1 cellular context compared by ENCODE assay signal in the genomic region with DNA sequence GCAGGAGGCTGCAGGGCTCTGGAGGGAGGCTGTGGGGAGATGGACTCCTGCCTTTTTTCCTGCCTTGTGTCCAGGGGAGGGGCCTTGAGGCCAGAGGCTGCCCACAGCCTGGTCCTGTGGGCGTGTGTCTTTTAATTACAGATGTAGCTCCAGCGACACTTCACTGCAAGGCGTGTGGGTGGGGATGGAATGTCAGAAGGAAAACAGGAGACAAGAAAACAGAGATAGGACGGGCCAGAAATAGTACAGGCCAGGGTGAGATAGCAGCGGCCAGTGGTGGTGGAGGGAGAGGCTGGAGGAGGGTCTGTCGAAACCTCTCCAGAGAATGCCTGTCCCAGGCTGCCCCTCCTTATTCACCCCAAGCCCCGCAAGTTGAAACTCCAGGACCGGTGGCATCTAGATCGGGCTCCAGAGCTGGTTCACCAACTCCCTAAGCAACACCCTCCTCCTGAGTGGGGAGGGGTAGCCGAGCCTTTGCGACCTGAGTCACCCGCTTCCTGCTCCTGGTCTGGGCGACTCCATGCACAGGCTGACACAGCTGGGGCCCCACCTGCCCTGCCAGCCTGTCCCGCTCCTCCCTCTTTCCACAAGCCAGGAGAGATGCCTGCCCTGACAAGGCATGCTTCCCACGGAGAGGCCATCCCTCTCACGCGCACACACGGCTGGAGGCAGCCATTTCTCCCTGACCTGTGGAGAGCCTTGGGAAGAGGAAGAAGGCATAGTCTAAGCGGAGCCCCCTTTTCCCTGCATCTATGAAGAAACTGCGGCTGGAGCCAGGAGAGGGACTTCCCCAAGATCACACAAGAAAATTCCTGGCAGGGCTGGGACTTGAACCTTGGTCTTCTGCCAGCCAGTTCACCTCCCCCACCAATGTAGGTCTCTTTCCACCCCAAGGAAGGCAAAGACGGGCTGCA.
TF ChIP-seq lines count a peak whose summit lies in the region.

No MANE protein-coding gene starts in this region.

TF ChIP-seq in IMR-90, 13 proteins besides CTCF, POLR2A, EP300 and RAD21 (continued from another document):
- TF ChIP-seq, protein P1, sequence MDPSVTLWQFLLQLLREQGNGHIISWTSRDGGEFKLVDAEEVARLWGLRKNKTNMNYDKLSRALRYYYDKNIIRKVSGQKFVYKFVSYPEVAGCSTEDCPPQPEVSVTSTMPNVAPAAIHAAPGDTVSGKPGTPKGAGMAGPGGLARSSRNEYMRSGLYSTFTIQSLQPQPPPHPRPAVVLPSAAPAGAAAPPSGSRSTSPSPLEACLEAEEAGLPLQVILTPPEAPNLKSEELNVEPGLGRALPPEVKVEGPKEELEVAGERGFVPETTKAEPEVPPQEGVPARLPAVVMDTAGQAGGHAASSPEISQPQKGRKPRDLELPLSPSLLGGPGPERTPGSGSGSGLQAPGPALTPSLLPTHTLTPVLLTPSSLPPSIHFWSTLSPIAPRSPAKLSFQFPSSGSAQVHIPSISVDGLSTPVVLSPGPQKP (IDR thresholded peaks at IDR 0.05; ENCODE audit: borderline replicate concordance, low read depth, low read length): no peak
- no peak for TF ChIP-seq MXI1 (IDR thresholded peaks at IDR 0.05; ENCODE audit: borderline replicate concordance, low read depth, low read length)
- TF ChIP-seq RCOR1 (IDR thresholded peaks at IDR 0.05; ENCODE audit: insufficient replicate concordance, low read length): no peak
- TF ChIP-seq NFE2L2 (IDR thresholded peaks at IDR 0.05; ENCODE audit: low read depth, low read length): no peak
- TF ChIP-seq, protein P2, sequence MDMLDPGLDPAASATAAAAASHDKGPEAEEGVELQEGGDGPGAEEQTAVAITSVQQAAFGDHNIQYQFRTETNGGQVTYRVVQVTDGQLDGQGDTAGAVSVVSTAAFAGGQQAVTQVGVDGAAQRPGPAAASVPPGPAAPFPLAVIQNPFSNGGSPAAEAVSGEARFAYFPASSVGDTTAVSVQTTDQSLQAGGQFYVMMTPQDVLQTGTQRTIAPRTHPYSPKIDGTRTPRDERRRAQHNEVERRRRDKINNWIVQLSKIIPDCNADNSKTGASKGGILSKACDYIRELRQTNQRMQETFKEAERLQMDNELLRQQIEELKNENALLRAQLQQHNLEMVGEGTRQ (IDR thresholded peaks at IDR 0.05; ENCODE audit: low read depth, low read length): no peak
